In the genomic region with DNA sequence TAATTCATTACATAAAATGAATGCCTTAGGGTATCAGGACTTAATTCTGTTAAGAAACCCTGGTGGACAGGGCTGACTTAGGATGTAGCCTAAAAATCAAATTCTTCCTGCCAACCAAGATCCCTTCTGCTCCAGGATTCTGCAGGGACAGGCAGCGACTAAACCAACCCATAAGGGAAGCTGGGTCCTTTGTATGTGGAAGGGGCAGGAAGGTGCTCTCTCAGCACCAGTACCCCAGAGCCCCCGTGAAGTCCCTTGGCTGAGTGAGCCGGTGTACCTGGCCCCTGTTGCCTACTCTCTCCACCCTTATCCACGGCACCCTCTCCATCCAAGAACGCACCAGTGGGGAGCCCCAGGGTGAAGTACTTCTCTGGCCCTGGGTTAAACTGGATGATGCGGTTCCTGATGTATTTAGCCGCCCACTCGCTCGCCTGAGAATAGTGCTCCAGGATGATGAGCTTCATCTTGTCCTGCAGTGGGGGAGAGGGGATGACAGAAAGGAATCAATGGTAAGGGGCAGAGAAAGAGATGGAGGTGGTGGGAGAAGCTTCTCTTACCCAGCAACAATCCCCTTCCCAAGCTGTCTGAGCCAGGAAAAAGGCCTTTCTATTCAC, we compare ENCODE assay signal across 8 cellular contexts. TPM values are rescaled to one million over a fixed set of nuclear protein-coding genes. Genes with fewer than 3 reads are reported as not detected.
DNase-seq lines count a peak whose midpoint lies in the region; ATAC-seq, FAIRE-seq and TF ChIP-seq lines count a peak whose summit lies in the region.

No MANE protein-coding gene starts in this region.

- H3K9me3 ChIP-seq in GM12878 (replicated peaks; ENCODE audit: control insufficient read depth, insufficient read depth, low read length) (no peaks in the 10 kb centered on the region), lower lobe of right lung (no peaks in the 10 kb centered on the region), thyroid gland (no peaks in the 10 kb centered on the region), pancreas (no peaks in the 10 kb centered on the region)

- peak overlapping the region; percentile 92 for H3K27ac Mint-ChIP-seq in activated T-cell treated with anti-CD3 and anti-CD28 coated beads, Interleukin-2, amount 50 U/mL, for 24 hours

- ATAC-seq in GM12878 (no peak), lower lobe of right lung (no peak), GM18498 (IDR thresholded peaks at IDR 0.05; ENCODE audit: unreplicated experiment) (no peak), pancreas (no peak), HG03135 (IDR thresholded peaks at IDR 0.05; ENCODE audit: unreplicated experiment) (no peak)

- CTCF ChIA-PET in GM12878 (lab: Yijun Ruan, JAX): interaction anchor here (0.5 to 8.9 kb wide), 13 partner anchors 12 to 1175 kb away, joined by 3 to 120 read pairs (median 4); a partner anchor contains a TSS

- no peak for TF ChIP-seq RAD21 in GM12878 (IDR thresholded peaks at IDR 0.05; ENCODE audit: insufficient read depth, low read depth, low read length)

- FAIRE-seq in GM12878 (lab: Jason Lieb, UNC) (no peak), pancreas (lab: Jason Lieb, UNC) (no peak)

- WGBS in GM12878 (ENCODE audit: insufficient coverage, insufficient replicate concordance, low lambda C conversion rate, missing lambda C conversion rate): 96% methylated on average over 9 of the region's 9 CpGs
- 91 to 96% methylated on average over 9 of the region's 9 CpGs for WGBS in thyroid gland, 2 donors
- 94 to 95% methylated on average over 9 of the region's 9 CpGs for WGBS in pancreas, 2 donors

- peaks cover 13% of the 10 kb centered on the region for H3K4me1 ChIP-seq in GM12878 (ENCODE audit: control insufficient read depth, insufficient read depth, low read length)
- peaks cover 36% of the 10 kb centered on the region for H3K4me1 ChIP-seq in lower lobe of right lung
- peaks cover 16 to 32% of the 10 kb centered on the region in 2 donors for H3K4me1 ChIP-seq in thyroid gland
- peaks cover 0 to 20% (median 0%) of the 10 kb centered on the region in 3 donors for H3K4me1 ChIP-seq in pancreas

- TF ChIP-seq POLR2A in GM12878 (IDR thresholded peaks at IDR 0.05; ENCODE audit: low read depth, low read length): no peak
- no peak for TF ChIP-seq POLR2A in thyroid gland (IDR thresholded peaks at IDR 0.05)

- peaks cover 87% of the 10 kb centered on the region for H3K4me1 Mint-ChIP-seq in activated T-cell treated with anti-CD3 and anti-CD28 coated beads, Interleukin-2, amount 50 U/mL, for 24 hours (ENCODE audit: low read depth)

- in situ Hi-C loops in GM12878 (cut with MboI): no loop called here

- no peaks in the 10 kb centered on the region for H4K20me1 ChIP-seq in GM12878 (ENCODE audit: control insufficient read depth, insufficient read depth)

- no peak for TF ChIP-seq EP300 in GM12878 (IDR thresholded peaks at IDR 0.05; ENCODE audit: borderline replicate concordance in 1 of 2, control insufficient read depth in 1 of 2, low read depth in 2 of 2, low read length in 2 of 2)

- POLR2A ChIA-PET in GM12878 (lab: Charles Lee): interaction anchor here (1.9 kb wide), 1 partner anchor 42 kb away, joined by 7 read pairs; a partner anchor contains a TSS

- no peaks in the 10 kb centered on the region for H3K36me3 ChIP-seq in GM12878 (ENCODE audit: control insufficient read depth in 2 of 2, insufficient read depth in 2 of 2, low read length in 1 of 2)
- peaks cover 29% of the 10 kb centered on the region for H3K36me3 ChIP-seq in lower lobe of right lung
- H3K36me3 ChIP-seq in thyroid gland: peaks cover 0 to 4% of the 10 kb centered on the region in 2 donors
- H3K36me3 ChIP-seq in pancreas: no peaks in the 10 kb centered on the region

- H3K9ac ChIP-seq in GM12878 (ENCODE audit: control insufficient read depth, insufficient read depth, low read length): no peak overlapping the region

- no peak for DNase-seq in activated T-cell treated with anti-CD3 and anti-CD28 coated beads, Interleukin-2, amount 50 U/mL, for 24 hours
- DNase-seq in activated T-cell treated with anti-CD3 and anti-CD28 coated beads, Interleukin-2, amount 50 U/mL, for 1 hour: no peak
- DNase-seq in GM12878 (ENCODE audit: low read depth, low spot score): no peak
- no peak for DNase-seq in lower lobe of right lung
- DNase-seq in thyroid gland: no peak
- DNase-seq in pancreas: no peak

- SMC1A ChIA-PET in GM12878 (lab: Charles Lee; ENCODE audit: uncharacterized antibody, unreplicated experiment): interaction anchor here (0.7 to 7.6 kb wide), 5 partner anchors 13 to 131 kb away, joined by 3 to 67 read pairs (median 5); a partner anchor contains a TSS

- H3K4me3 ChIP-seq in GM12878: no peak overlapping the region
- H3K4me3 ChIP-seq in lower lobe of right lung: peak overlapping the region; percentile 78
- peak overlapping the region in 1 of 3 donors; percentile 62 for H3K4me3 ChIP-seq in thyroid gland (replicated peaks in 1 of 3)
- H3K4me3 ChIP-seq in pancreas: no peak overlapping the region

- RAD21 ChIA-PET in GM12878 (lab: Charles Lee; ENCODE audit: unreplicated experiment): interaction anchor here (0.8 to 1.7 kb wide), 5 partner anchors 8 to 129 kb away, joined by 3 to 6 read pairs (median 3); no protein-coding TSS in a partner anchor

- H3K4me2 ChIP-seq in GM12878 (ENCODE audit: control insufficient read depth, insufficient read depth): peak overlapping the region; percentile 93; the same call in 1 of the 2 replicates

- no peak for TF ChIP-seq CTCF in GM12878 (IDR thresholded peaks at IDR 0.05 in 2 of 3, conservative IDR thresholded peaks at IDR 0.05 in 1 of 3; ENCODE audit: control insufficient read depth in 2 of 3, extremely low read depth in 1 of 3, insufficient read depth in 1 of 3, low read depth in 3 of 3, low read length in 3 of 3)
- TF ChIP-seq CTCF in lower lobe of right lung (IDR thresholded peaks at IDR 0.05): no peak
- no peak for TF ChIP-seq CTCF in thyroid gland (IDR thresholded peaks at IDR 0.05)
- no peak for TF ChIP-seq CTCF in pancreas (IDR thresholded peaks at IDR 0.05)

- peak overlapping the region; percentile 87 for H3K4me3 Mint-ChIP-seq in activated T-cell treated with anti-CD3 and anti-CD28 coated beads, Interleukin-2, amount 50 U/mL, for 24 hours

- H3K36me3 Mint-ChIP-seq in activated T-cell treated with anti-CD3 and anti-CD28 coated beads, Interleukin-2, amount 50 U/mL, for 24 hours (ENCODE audit: low read depth): peaks cover 53% of the 10 kb centered on the region

- H3K27me3 Mint-ChIP-seq in activated T-cell treated with anti-CD3 and anti-CD28 coated beads, Interleukin-2, amount 50 U/mL, for 24 hours: no peaks in the 10 kb centered on the region

- intact Hi-C loops in GM12878 (cut with micrococcal nuclease; ENCODE audit: unreplicated experiment): no loop called here
- intact Hi-C loops in lower lobe of right lung (cut with DNase I): loop anchor here (10.0 kb wide), 1 partner anchor 133 kb away; no protein-coding TSS in a partner anchor
- intact Hi-C loops in thyroid gland (cut with DNase I): no loop called here
- intact Hi-C loops in pancreas (cut with DNase I): loop anchor here in 1 of 3 donors (10.0 kb wide), 1 partner anchor 133 kb away; no protein-coding TSS in a partner anchor

- H3K79me2 ChIP-seq in GM12878 (ENCODE audit: control insufficient read depth, insufficient read depth, low read length): no peaks in the 10 kb centered on the region

- H3K9me3 Mint-ChIP-seq in activated T-cell treated with anti-CD3 and anti-CD28 coated beads, Interleukin-2, amount 50 U/mL, for 24 hours: peaks cover 3% of the 10 kb centered on the region

- no peak overlapping the region for H3K27ac ChIP-seq in GM12878 (ENCODE audit: control insufficient read depth, insufficient read depth)
- H3K27ac ChIP-seq in lower lobe of right lung: peak overlapping the region; percentile 90
- H3K27ac ChIP-seq in thyroid gland: peak overlapping the region in 2 of 3 donors; percentile 80 to 90
- H3K27ac ChIP-seq in pancreas: no peak overlapping the region

- H3K27me3 ChIP-seq in GM12878 (replicated peaks in 1 of 2; ENCODE audit: control insufficient read depth in 2 of 2, insufficient read depth in 2 of 2, low read length in 1 of 2) (peaks cover 0 to 2% of the 10 kb centered on the region in 2 experiments; a peak in 1 of 4 replicates), lower lobe of right lung (ENCODE audit: low read depth) (no peaks in the 10 kb centered on the region), thyroid gland (no peaks in the 10 kb centered on the region), pancreas (no peaks in the 10 kb centered on the region)

- no TSS peak for BruUV-seq in GM12878 (replicated peaks; lab: Mats Ljungman, UMichigan)

- H2AFZ ChIP-seq in GM12878 (ENCODE audit: control insufficient read depth, low read depth, low read length): no peak overlapping the region

RNA-seq across cellular contexts. Expression of a gene that starts 1.1 kb away (rescaled TPM):
- total RNA-seq in GM12878 (2013; cell fraction: nucleolus; rRNA removed): 3.0 and 3.9 TPM in 2 replicates
- total RNA-seq in GM12878 (2014; rRNA removed): 2.6 and 3.2 TPM in 2 replicates
- 3.0 and 3.5 TPM in 2 replicates for total RNA-seq in GM12878 (2014; rRNA removed; fragmentation: Illumina TruSeq; extraction: Trizol)
- 3.4 and 4.5 TPM in 2 replicates for total RNA-seq in GM12878 (2021)
- 8.0 TPM for polyA plus RNA-seq in GM12878 (2011; ENCODE audit: low read depth)
- polyA plus RNA-seq in GM12878 (2011; rRNA removed): 0.68 and 1.0 TPM in 2 replicates
- 1.4 and 1.8 TPM in 2 replicates for polyA plus RNA-seq in GM12878 (2011; cell fraction: cytosol; rRNA removed)
- polyA plus RNA-seq in GM12878 (2011; cell fraction: nucleus; rRNA removed): 1.1 and 1.2 TPM in 2 replicates
- polyA plus RNA-seq in GM12878 (2012): 9.2 and 13.1 TPM in 2 replicates
- polyA plus RNA-seq in GM12878 (2014; fragmentation: Illumina TruSeq; extraction: Trizol): 5.2 and 5.5 TPM in 2 replicates
- 10 to 100 TPM in 1 of 2 experiments, 1 to 10 TPM in 1; 5.8 to 11.9 TPM for polyA plus RNA-seq in GM12878 (2014; fragmentation: Nextera tagmentation; extraction: Ambion mirVana)
- 2.2 and 2.6 TPM in 2 replicates for polyA plus RNA-seq in GM12878 (2014; rRNA removed)
- 1 to 10 TPM; 3.0 to 4.5 TPM for polyA plus RNA-seq in GM12878 (2016; fragmentation: Nextera tagmentation; extraction: Ambion mirVana)
- polyA minus RNA-seq in GM12878 (2011; rRNA and poly(A)+ RNA removed): 0.44 and 2.1 TPM in 2 replicates
- 0.62 and 1.5 TPM in 2 replicates for polyA minus RNA-seq in GM12878 (2011; cell fraction: cytosol; rRNA and poly(A)+ RNA removed)
- polyA minus RNA-seq in GM12878 (2011; cell fraction: nucleus; rRNA and poly(A)+ RNA removed): 0.12 and 0.48 TPM in 2 replicates
- total RNA-seq in lower lobe of right lung: 38.3 TPM
- 10 to 100 TPM; 28.8 to 56.3 (median 45.8) TPM for total RNA-seq in thyroid gland
- total RNA-seq in pancreas: 10 to 100 TPM in 1 of 6 donors, 1 to 10 TPM in 5; 4.1 to 15.2 (median 7.4) TPM
- 10 to 100 TPM in 1 of 2 donors, 1 to 10 TPM in 1; 8.7 to 15.5 TPM for polyA plus RNA-seq in pancreas

RNA-seq across cellular contexts. Expression of a gene that starts 42.8 kb away (rescaled TPM):
- 34.2 and 34.7 TPM in 2 replicates for total RNA-seq in GM12878 (2013; cell fraction: nucleolus; rRNA removed)
- total RNA-seq in GM12878 (2014; rRNA removed): 19.7 and 30.8 TPM in 2 replicates
- total RNA-seq in GM12878 (2014; rRNA removed; fragmentation: Illumina TruSeq; extraction: Trizol): 23.8 and 24.2 TPM in 2 replicates
- total RNA-seq in GM12878 (2021): 19.7 and 26.7 TPM in 2 replicates
- 16.1 TPM for polyA plus RNA-seq in GM12878 (2011; ENCODE audit: low read depth)
- polyA plus RNA-seq in GM12878 (2011; rRNA removed): 30.6 and 39.7 TPM in 2 replicates
- polyA plus RNA-seq in GM12878 (2011; cell fraction: cytosol; rRNA removed): 18.9 and 21.4 TPM in 2 replicates
- polyA plus RNA-seq in GM12878 (2011; cell fraction: nucleus; rRNA removed): 15.4 and 15.5 TPM in 2 replicates
- 15.4 and 19.5 TPM in 2 replicates for polyA plus RNA-seq in GM12878 (2012)
- 28.6 and 35.5 TPM in 2 replicates for polyA plus RNA-seq in GM12878 (2014; fragmentation: Illumina TruSeq; extraction: Trizol)
- polyA plus RNA-seq in GM12878 (2014; fragmentation: Nextera tagmentation; extraction: Ambion mirVana): 10 to 100 TPM; 28.1 to 34.4 TPM
- polyA plus RNA-seq in GM12878 (2014; rRNA removed): 13.2 and 14.1 TPM in 2 replicates
- 10 to 100 TPM; 35.2 to 41.8 TPM for polyA plus RNA-seq in GM12878 (2016; fragmentation: Nextera tagmentation; extraction: Ambion mirVana)
- polyA minus RNA-seq in GM12878 (2011; rRNA and poly(A)+ RNA removed): 27.2 and 29.3 TPM in 2 replicates
- 8.7 and 11.3 TPM in 2 replicates for polyA minus RNA-seq in GM12878 (2011; cell fraction: cytosol; rRNA and poly(A)+ RNA removed)
- 9.4 and 16.6 TPM in 2 replicates for polyA minus RNA-seq in GM12878 (2011; cell fraction: nucleus; rRNA and poly(A)+ RNA removed)
- total RNA-seq in lower lobe of right lung: 47.1 TPM
- 10 to 100 TPM; 52.5 to 69.7 (median 61.7) TPM for total RNA-seq in thyroid gland
- 10 to 100 TPM; 15.4 to 30.4 (median 21.6) TPM for total RNA-seq in pancreas
- 10 to 100 TPM in 1 of 2 donors, 1 to 10 TPM in 1; 7.8 to 18.4 TPM for polyA plus RNA-seq in pancreas

RNA-seq across cellular contexts. Expression of a gene that starts 53.7 kb away (rescaled TPM):
- not detected in 2 replicates for total RNA-seq in GM12878 (2013; cell fraction: nucleolus; rRNA removed)
- total RNA-seq in GM12878 (2014; rRNA removed) (0.06 TPM in 1 of 2 replicates, not detected in the other), GM12878 (2014; rRNA removed; fragmentation: Illumina TruSeq; extraction: Trizol) (not detected in 2 replicates), GM12878 (2021) (0.03 TPM in 1 of 2 replicates, not detected in the other), lower lobe of right lung (14.9 TPM), thyroid gland (10 to 100 TPM in 1 of 4 donors, 1 to 10 TPM in 3; 7.7 to 23.2 (median 8.0) TPM), pancreas (1 to 10 TPM in 3 of 6 donors, under 1 TPM in 3; 0.32 to 1.7 (median 0.93) TPM)
- polyA plus RNA-seq in GM12878 (2011; ENCODE audit: low read depth): 0.16 TPM
- polyA plus RNA-seq in GM12878 (2011; rRNA removed) (0.10 TPM in 1 of 2 replicates, not detected in the other), GM12878 (2014; fragmentation: Illumina TruSeq; extraction: Trizol) (not detected in 2 replicates), GM12878 (2014; fragmentation: Nextera tagmentation; extraction: Ambion mirVana) (under 1 TPM in 1 of 2 experiments, not detected in 1; 0.05 TPM), GM12878 (2014; rRNA removed) (0.01 TPM in 1 of 2 replicates, not detected in the other), GM12878 (2016; fragmentation: Nextera tagmentation; extraction: Ambion mirVana) (under 1 TPM in 1 of 2 experiments, not detected in 1; 0.14 TPM), pancreas (1 to 10 TPM in 1 of 2 donors, under 1 TPM in 1; 0.65 to 1.6 TPM)
- 0.02 TPM in 1 of 2 replicates, not detected in the other for polyA plus RNA-seq in GM12878 (2011; cell fraction: cytosol; rRNA removed)
- 0.03 TPM in 1 of 2 replicates, not detected in the other for polyA plus RNA-seq in GM12878 (2011; cell fraction: nucleus; rRNA removed)
- polyA plus RNA-seq in GM12878 (2012): 0.11 and 0.18 TPM in 2 replicates
- not detected in 2 replicates for polyA minus RNA-seq in GM12878 (2011; rRNA and poly(A)+ RNA removed)
- polyA minus RNA-seq in GM12878 (2011; cell fraction: cytosol; rRNA and poly(A)+ RNA removed): not detected in 2 replicates
- polyA minus RNA-seq in GM12878 (2011; cell fraction: nucleus; rRNA and poly(A)+ RNA removed): not detected in 2 replicates

Comparison
In these comparisons a context has a peak if more than half of its experiments do, and no peak if none do; other contexts are left out.
1. H3K27ac ChIP-seq: peak in lower lobe of right lung (single experiment) and thyroid gland (2 of 3); none in GM12878 (single experiment) and pancreas (0 of 4).